2 cellular contexts compared by ENCODE assay signal in the genomic region with DNA sequence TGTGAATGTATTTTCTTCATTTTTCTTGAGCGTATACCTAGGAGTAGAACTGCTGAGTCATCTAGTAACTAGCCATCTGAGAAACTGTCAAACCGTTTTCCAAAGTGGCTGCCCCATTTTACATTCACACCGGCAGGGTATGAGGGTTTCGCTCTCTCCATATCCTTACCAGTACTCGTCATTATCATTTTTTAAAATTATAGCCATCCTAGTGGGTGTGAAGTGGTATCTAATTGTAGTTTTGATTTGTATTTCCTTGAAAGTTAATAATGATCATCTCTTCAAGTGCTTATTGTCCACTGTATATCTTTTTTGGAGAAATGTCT.
TF ChIP-seq lines count a peak whose summit lies in the region.

No MANE protein-coding gene starts in this region.

TF ChIP-seq in A549, 52 proteins besides CTCF, POLR2A, EP300 and RAD21:
- TF ChIP-seq RNF2 (IDR thresholded peaks at IDR 0.05; ENCODE audit: borderline replicate concordance, low read depth): no peak
- TF ChIP-seq MAFK (IDR thresholded peaks at IDR 0.05; ENCODE audit: partially characterized antibody): peak; percentile 99
- TF ChIP-seq PBX3 (IDR thresholded peaks at IDR 0.05): no peak
- peak; percentile 95 for TF ChIP-seq NFE2L2 (conservative IDR thresholded peaks at IDR 0.05; ENCODE audit: low read length)

TF ChIP-seq in K562, 482 proteins besides CTCF, POLR2A, EP300 and RAD21 (continues in another document):
- TF ChIP-seq CREBBP (IDR thresholded peaks at IDR 0.05; ENCODE audit: low read depth, low read length) (no peak), C11orf30 (IDR thresholded peaks at IDR 0.05; ENCODE audit: low read depth) (peak; percentile 99), MIER1 (IDR thresholded peaks at IDR 0.05; ENCODE audit: low read depth) (peak; percentile 56; the same call in 1 of the 2 replicates), ZBTB1 (CRISPR knock-in tag; IDR thresholded peaks at IDR 0.05; ENCODE audit: borderline replicate concordance, low read depth) (no peak), MECOM (CRISPR knock-in tag; IDR thresholded peaks at IDR 0.05) (no peak), KHSRP (IDR thresholded peaks at IDR 0.05) (no peak), TBP (optimal IDR thresholded peaks at IDR 0.05; ENCODE audit: low read depth, low read length) (peak; percentile 50), POLR2H (tag; IDR thresholded peaks at IDR 0.05; ENCODE audit: low read depth) (peak; percentile 66), NONO (IDR thresholded peaks at IDR 0.05; ENCODE audit: low read depth in 2 of 2, low read length in 1 of 2) (peak in 1 of 2 experiments; percentile 62; a peak in 1 of 4 replicates), POLR2B (IDR thresholded peaks at IDR 0.05; ENCODE audit: low read depth, partially characterized antibody) (peak; percentile 30), HDAC1 (IDR thresholded peaks at IDR 0.05) (peak in 1 of 2 experiments; percentile 35; a peak in 1 of 4 replicates), ZSCAN29 (IDR thresholded peaks at IDR 0.05) (no peak), MYBL2 (IDR thresholded peaks at IDR 0.05; ENCODE audit: low read depth) (peak; percentile 57; the same call in 1 of the 2 replicates), MYBL2 (CRISPR knock-in tag; IDR thresholded peaks at IDR 0.05; ENCODE audit: borderline replicate concordance) (no peak), ADNP (tag; IDR thresholded peaks at IDR 0.05) (0 out of 2 replicates have a peak, but pooled peaks have one; percentile 7), ZNF316 (IDR thresholded peaks at IDR 0.05) (peak; percentile 100), CBX8 (IDR thresholded peaks at IDR 0.05; ENCODE audit: borderline replicate concordance, extremely low read depth, low read depth, low read length, poor library complexity, severe bottlenecking) (no peak), CHD2 (IDR thresholded peaks at IDR 0.05; ENCODE audit: low read depth, low read length) (no peak), CUX1 (CRISPR knock-in tag; IDR thresholded peaks at IDR 0.05) (no peak), MAFK (IDR thresholded peaks at IDR 0.05; ENCODE audit: low read length) (peak; percentile 99), OTX1 (CRISPR knock-in tag; IDR thresholded peaks at IDR 0.05) (no peak), ERF (CRISPR knock-in tag; IDR thresholded peaks at IDR 0.05) (0 out of 2 replicates have a peak, but pooled peaks have one; percentile 46), JUND (IDR thresholded peaks at IDR 0.05; ENCODE audit: borderline replicate concordance, low read depth, low read length) (peak; percentile 75), JUND (tag; IDR thresholded peaks at IDR 0.05; ENCODE audit: borderline replicate concordance, low read depth, low read length) (peak; percentile 23; the same call in 1 of the 3 replicates), IRF2 (CRISPR knock-in tag; IDR thresholded peaks at IDR 0.05) (no peak), SMARCE1 (IDR thresholded peaks at IDR 0.05) (peak; percentile 62), NFE2L1 (tag; IDR thresholded peaks at IDR 0.05; ENCODE audit: borderline replicate concordance, low read depth) (peak; percentile 99), CBFA2T2 (conservative IDR thresholded peaks at IDR 0.05) (peak; percentile 21; the same call in 1 of the 2 replicates), CREM (IDR thresholded peaks at IDR 0.05; ENCODE audit: low read depth) (no peak), DPF2 (IDR thresholded peaks at IDR 0.05) (peak; percentile 68), SOX6 (IDR thresholded peaks at IDR 0.05) (0 out of 2 replicates have a peak, but pooled peaks have one; percentile 12), SUPT5H (IDR thresholded peaks at IDR 0.05) (peak; percentile 35; the same call in 1 of the 2 replicates), EHMT2 (IDR thresholded peaks at IDR 0.05) (peak; percentile 53; the same call in 1 of the 2 replicates), GATAD2A (IDR thresholded peaks at IDR 0.05) (peak; percentile 88), ARID1B (IDR thresholded peaks at IDR 0.05) (peak; percentile 63), PRDM10 (IDR thresholded peaks at IDR 0.05; ENCODE audit: partially characterized antibody) (peak; percentile 8), GTF2E2 (tag; IDR thresholded peaks at IDR 0.05) (no peak), TBL1XR1 (IDR thresholded peaks at IDR 0.05; ENCODE audit: low read length in 2 of 2) (peak in 1 of 2 experiments; percentile 38; a peak in 1 of 4 replicates), NCOR1 (IDR thresholded peaks at IDR 0.05) (peak; percentile 36), PCBP1 (IDR thresholded peaks at IDR 0.05; ENCODE audit: low read depth, low read length, poor library complexity, severe bottlenecking) (no peak)
- TF ChIP-seq, protein P1, sequence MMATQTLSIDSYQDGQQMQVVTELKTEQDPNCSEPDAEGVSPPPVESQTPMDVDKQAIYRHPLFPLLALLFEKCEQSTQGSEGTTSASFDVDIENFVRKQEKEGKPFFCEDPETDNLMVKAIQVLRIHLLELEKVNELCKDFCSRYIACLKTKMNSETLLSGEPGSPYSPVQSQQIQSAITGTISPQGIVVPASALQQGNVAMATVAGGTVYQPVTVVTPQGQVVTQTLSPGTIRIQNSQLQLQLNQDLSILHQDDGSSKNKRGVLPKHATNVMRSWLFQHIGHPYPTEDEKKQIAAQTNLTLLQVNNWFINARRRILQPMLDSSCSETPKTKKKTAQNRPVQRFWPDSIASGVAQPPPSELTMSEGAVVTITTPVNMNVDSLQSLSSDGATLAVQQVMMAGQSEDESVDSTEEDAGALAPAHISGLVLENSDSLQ (IDR thresholded peaks at IDR 0.05): peak; percentile 60; the same call in 1 of the 2 replicates
- TF ChIP-seq, protein P2, sequence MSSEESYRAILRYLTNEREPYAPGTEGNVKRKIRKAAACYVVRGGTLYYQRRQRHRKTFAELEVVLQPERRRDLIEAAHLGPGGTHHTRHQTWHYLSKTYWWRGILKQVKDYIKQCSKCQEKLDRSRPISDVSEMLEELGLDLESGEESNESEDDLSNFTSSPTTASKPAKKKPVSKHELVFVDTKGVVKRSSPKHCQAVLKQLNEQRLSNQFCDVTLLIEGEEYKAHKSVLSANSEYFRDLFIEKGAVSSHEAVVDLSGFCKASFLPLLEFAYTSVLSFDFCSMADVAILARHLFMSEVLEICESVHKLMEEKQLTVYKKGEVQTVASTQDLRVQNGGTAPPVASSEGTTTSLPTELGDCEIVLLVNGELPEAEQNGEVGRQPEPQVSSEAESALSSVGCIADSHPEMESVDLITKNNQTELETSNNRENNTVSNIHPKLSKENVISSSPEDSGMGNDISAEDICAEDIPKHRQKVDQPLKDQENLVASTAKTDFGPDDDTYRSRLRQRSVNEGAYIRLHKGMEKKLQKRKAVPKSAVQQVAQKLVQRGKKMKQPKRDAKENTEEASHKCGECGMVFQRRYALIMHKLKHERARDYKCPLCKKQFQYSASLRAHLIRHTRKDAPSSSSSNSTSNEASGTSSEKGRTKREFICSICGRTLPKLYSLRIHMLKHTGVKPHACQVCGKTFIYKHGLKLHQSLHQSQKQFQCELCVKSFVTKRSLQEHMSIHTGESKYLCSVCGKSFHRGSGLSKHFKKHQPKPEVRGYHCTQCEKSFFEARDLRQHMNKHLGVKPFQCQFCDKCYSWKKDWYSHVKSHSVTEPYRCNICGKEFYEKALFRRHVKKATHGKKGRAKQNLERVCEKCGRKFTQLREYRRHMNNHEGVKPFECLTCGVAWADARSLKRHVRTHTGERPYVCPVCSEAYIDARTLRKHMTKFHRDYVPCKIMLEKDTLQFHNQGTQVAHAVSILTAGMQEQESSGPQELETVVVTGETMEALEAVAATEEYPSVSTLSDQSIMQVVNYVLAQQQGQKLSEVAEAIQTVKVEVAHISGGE (CRISPR knock-in tag; IDR thresholded peaks at IDR 0.05): 0 out of 6 replicates have a peak, but pooled peaks of 1 of the 3 experiments have one; percentile 41
